1 cellular context compared by ENCODE assay signal in the genomic region with DNA sequence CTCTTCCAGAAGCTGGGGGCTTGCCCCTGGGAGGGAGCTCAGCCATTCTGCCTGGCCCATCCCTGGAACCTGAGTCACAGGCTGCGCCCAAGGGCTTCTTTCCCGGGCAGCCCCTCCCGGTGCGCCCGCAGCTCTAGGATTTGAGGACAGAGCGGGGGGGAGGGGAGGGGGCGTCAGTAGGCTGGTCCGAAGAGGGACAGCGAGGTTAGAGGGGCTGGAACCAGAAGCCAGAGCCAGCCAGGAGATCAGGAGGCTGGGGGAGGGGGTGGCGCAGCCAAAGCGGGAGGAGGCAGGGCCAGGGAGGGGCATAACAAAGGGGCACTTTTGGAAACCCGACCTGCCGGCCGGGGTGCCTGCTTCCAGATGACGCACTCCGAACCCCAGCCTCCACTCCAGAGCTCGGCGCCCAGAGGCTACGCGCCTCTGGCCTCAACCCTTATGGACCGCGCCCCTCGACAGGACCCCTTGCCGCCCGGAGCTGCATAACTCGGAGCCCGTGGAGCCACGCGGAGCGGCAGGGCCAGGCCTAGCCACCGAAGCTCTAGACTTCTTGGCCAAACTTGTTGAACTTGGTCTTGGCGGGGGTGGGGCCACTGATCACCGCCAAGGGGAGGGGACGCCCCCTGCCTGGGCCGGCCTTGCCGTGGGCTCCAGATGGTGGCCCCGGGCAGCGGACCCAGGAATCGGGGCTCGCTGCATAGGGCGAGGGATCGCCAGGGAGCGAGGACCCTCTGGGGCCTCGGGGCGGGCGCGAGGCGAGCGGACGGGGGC.
TF ChIP-seq lines count a peak whose summit lies in the region.

No MANE protein-coding gene starts in this region.

TF ChIP-seq in HepG2, 621 proteins besides CTCF, POLR2A, EP300 and RAD21 (continued from another document):
- TF ChIP-seq, protein P1, sequence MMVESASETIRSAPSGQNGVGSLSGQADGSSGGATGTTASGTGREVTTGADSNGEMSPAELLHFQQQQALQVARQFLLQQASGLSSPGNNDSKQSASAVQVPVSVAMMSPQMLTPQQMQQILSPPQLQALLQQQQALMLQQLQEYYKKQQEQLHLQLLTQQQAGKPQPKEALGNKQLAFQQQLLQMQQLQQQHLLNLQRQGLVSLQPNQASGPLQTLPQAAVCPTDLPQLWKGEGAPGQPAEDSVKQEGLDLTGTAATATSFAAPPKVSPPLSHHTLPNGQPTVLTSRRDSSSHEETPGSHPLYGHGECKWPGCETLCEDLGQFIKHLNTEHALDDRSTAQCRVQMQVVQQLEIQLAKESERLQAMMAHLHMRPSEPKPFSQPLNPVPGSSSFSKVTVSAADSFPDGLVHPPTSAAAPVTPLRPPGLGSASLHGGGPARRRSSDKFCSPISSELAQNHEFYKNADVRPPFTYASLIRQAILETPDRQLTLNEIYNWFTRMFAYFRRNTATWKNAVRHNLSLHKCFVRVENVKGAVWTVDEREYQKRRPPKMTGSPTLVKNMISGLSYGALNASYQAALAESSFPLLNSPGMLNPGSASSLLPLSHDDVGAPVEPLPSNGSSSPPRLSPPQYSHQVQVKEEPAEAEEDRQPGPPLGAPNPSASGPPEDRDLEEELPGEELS (CRISPR knock-in tag; IDR thresholded peaks at IDR 0.05) = 0 out of 2 replicates have a peak, but pooled peaks have one; percentile 10
- TF ChIP-seq ZBTB20 (CRISPR knock-in tag; IDR thresholded peaks at IDR 0.05; ENCODE audit: borderline replicate concordance, low read depth) (peak; percentile 67), ZBTB37 (CRISPR knock-in tag; IDR thresholded peaks at IDR 0.05) (peak; percentile 81), ZNF577 (CRISPR knock-in tag; IDR thresholded peaks at IDR 0.05; ENCODE audit: borderline replicate concordance, low read depth) (0 out of 2 replicates have a peak, but pooled peaks have one; percentile 40), RFX5 (IDR thresholded peaks at IDR 0.05; ENCODE audit: low read depth, low read length) (0 out of 2 replicates have a peak, but pooled peaks have one; percentile 13)
TF ChIP-seq in HepG2: peak in this region for 142.
